In genomic region chr2:11375025-11375688, GRCh38 we compare ENCODE assay signal across 9 cellular contexts. TPM values are rescaled to one million over a fixed set of nuclear protein-coding genes. Genes with fewer than 3 reads are reported as not detected.
DNase-seq lines count a peak whose midpoint lies in the region; ATAC-seq and TF ChIP-seq lines count a peak whose summit lies in the region.
"Had no signal": no experiment of that assay in that cellular context is flagged by ENCODE, and none has a peak within 500 bp of the region (broad histone marks: within the 10 kb centered on the region; RNA-seq: fewer than 3 reads in every experiment).

No MANE protein-coding gene starts in this region.

- POLR2A ChIA-PET in HEK293 (lab: Yijun Ruan, JAX), result interaction anchor here (0.7 to 2.1 kb wide), 10 partner anchors 8 to 85 kb away, joined by 3 to 24 read pairs (median 4); partner anchors contain the start of gene ROCK2

- H3K9me3 Mint-ChIP-seq in brain, result no peaks in the 10 kb centered on the region

- H3K27ac Mint-ChIP-seq in brain, result peak overlapping the region in 3 of 5 experiments; percentile 88 to 92 (median 88)

- DNase-seq in left lung (no peak), T-helper 9 cell (no peak)
- DNase-seq in stimulated activated CD4-positive, alpha-beta T cell treated with anti-CD3 and anti-CD28 coated beads, Interleukin-1b, Interleukin-23, amount 100 ng/mL, for 48 hours, result no peak
- DNase-seq: activated CD8-positive, alpha-beta memory T cell treated with anti-CD3 and anti-CD28 coated beads for 24 hours had no signal

- H3K27me3 Mint-ChIP-seq in brain, result peaks cover 5% of the 10 kb centered on the region

- ATAC-seq in left lung (no peak), GM21423 (IDR thresholded peaks at IDR 0.05; ENCODE audit: unreplicated experiment) (no peak), GM19455 (IDR thresholded peaks at IDR 0.05; ENCODE audit: unreplicated experiment) (no peak)

- H3K9me3 ChIP-seq in HEK293 (ENCODE audit: control insufficient read depth, insufficient read depth, low read depth, low read length) (no peaks in the 10 kb centered on the region), left lung (no peaks in the 10 kb centered on the region)

- H3K4me3 ChIP-seq in HEK293 (ENCODE audit: low read depth, low read length), result no peak overlapping the region
- no peak overlapping the region for H3K4me3 ChIP-seq in left lung
- H3K4me3 ChIP-seq in skin epidermis, result no peak overlapping the region

- H3K4me3 Mint-ChIP-seq in brain, result no peak overlapping the region

- H3K27ac ChIP-seq in HEK293 (ENCODE audit: extremely low read depth, low read depth, low read length) (peak overlapping the region; percentile 75), left lung (peak overlapping the region; percentile 79 to 92), skin epidermis (peak overlapping the region in 20 of 21 experiments; percentile 28 to 90 (median 74))

- CTCF ChIA-PET in HEK293 (lab: Yijun Ruan, JAX), result interaction anchor here (0.6 to 2.8 kb wide), 5 partner anchors 8 to 177 kb away, joined by 3 to 13 read pairs (median 5); no protein-coding TSS in a partner anchor

- TF ChIP-seq CTCF in HEK293 (tag by site-specific recombination; IDR thresholded peaks at IDR 0.05) (no peak), brain (conservative IDR thresholded peaks at IDR 0.05) (no peak), left lung (IDR thresholded peaks at IDR 0.05) (no peak)

- H3K27me3 ChIP-seq in left lung, result no peaks in the 10 kb centered on the region

- H3K36me3 Mint-ChIP-seq in brain, result no peaks in the 10 kb centered on the region

- H3K36me3 ChIP-seq in HEK293 (ENCODE audit: control insufficient read depth in 2 of 2, insufficient read depth in 1 of 2, low read length in 2 of 2) (no peaks in the 10 kb centered on the region), left lung (no peaks in the 10 kb centered on the region)

- intact Hi-C loops in left lung (cut with DNase I), result no loop called here

- H3K4me1 ChIP-seq in HEK293 (ENCODE audit: control insufficient read depth, insufficient read depth, low read length), result peaks cover 9% of the 10 kb centered on the region
- H3K4me1 ChIP-seq in left lung, result peaks cover 10 to 31% of the 10 kb centered on the region in 2 donors

- H3K4me1 Mint-ChIP-seq in brain, result peaks cover 52% of the 10 kb centered on the region

TF ChIP-seq in HEK293, 187 proteins besides CTCF, POLR2A, EP300 and RAD21:
- no peak for TF ChIP-seq ZNF843 (tag by site-specific recombination; IDR thresholded peaks at IDR 0.05)

RNA-seq across cellular contexts. Expression of gene ROCK2, which starts 30.7 kb away (rescaled TPM):
- 2.8 TPM for polyA plus RNA-seq in brain (ENCODE audit: insufficient read depth, low read depth, low replicate concordance)
- 10 to 100 TPM; 49.4 to 59.0 TPM for total RNA-seq in left lung
